In genomic region chr14:57970175-57970574, GRCh38 we compare ENCODE assay signal across 26 cellular contexts.
"Had no signal": no experiment of that assay in that cellular context is flagged by ENCODE, and none has a peak within 500 bp of the region (broad histone marks: within the 10 kb centered on the region; RNA-seq: fewer than 3 reads in every experiment).

No MANE protein-coding gene starts in this region.

- H3K36me3 ChIP-seq: SJCRH30 had no signal

- ATAC-seq: activated CD4-positive, alpha-beta T cell treated with anti-CD3 and anti-CD28 coated beads for 36 hours; activated CD8-positive, alpha-beta T cell treated with anti-CD3 and anti-CD28 coated beads, Interleukin-2, amount 10 ng/mL, durations not matched to agents 7 days and 5 days; activated T-cell treated with anti-CD3 and anti-CD28 coated beads, Interleukin-2, amount 50 U/mL, for 4 hours; Panc1 had no signal

- DNase-seq: activated CD4-positive, alpha-beta T cell treated with anti-CD3 and anti-CD28 coated beads for 36 hours; activated CD4-positive, alpha-beta T cell treated with anti-CD3 and anti-CD28 coated beads, Interleukin-2, amount 50 U/mL, for 1 hour; activated CD8-positive, alpha-beta T cell treated with anti-CD3 and anti-CD28 coated beads, Interleukin-2, amount 10 ng/mL, durations not matched to agents 7 days and 5 days; activated gamma-delta T cell; activated naive CD4-positive, alpha-beta T cell treated with anti-CD3 and anti-CD28 coated beads for 36 hours; activated T-cell treated with anti-CD3 and anti-CD28 coated beads, Interleukin-2, amount 50 U/mL, for 4 hours; cerebellar nuclear complex; MV-4-11; NCI-H1092 treated with DMSO at 0.1 percent for 48 hours; NCI-H1417 treated with DMSO at 0.1 percent for 48 hours; NCI-H1694; NCI-H2029; NCI-H2107; NCI-H345; NCI-H510A; NCI-H526 treated with DMSO at 0.1 percent for 48 hours; NCI-H82; NK-92 treated with Interleukin-12 subunit alpha and Interleukin-12 subunit beta, amount 100 ng/mL, for 24 hours; OCI-M1; Right ventricle myocardium superior; SJCRH30; SK-N-SH had no signal

- H3K27ac ChIP-seq: RWPE1, SJCRH30 had no signal

- H3K36me3 Mint-ChIP-seq: activated naive CD8-positive, alpha-beta T cell had no signal

- H3K4me3 Mint-ChIP-seq: activated CD4-positive, alpha-beta T cell treated with anti-CD3 and anti-CD28 coated beads for 36 hours; activated CD8-positive, alpha-beta T cell treated with anti-CD3 and anti-CD28 coated beads, Interleukin-2, amount 10 ng/mL, durations not matched to agents 7 days and 5 days; activated naive CD4-positive, alpha-beta T cell treated with anti-CD3 and anti-CD28 coated beads for 36 hours; activated naive CD8-positive, alpha-beta T cell; activated T-cell treated with anti-CD3 and anti-CD28 coated beads, Interleukin-2, amount 50 U/mL, for 4 hours had no signal

- H3K4me3 ChIP-seq: SJCRH30 had no signal

- FAIRE-seq: colon had no signal

- H3K27me3 ChIP-seq: SJCRH30 had no signal

- H3K27ac Mint-ChIP-seq: activated CD4-positive, alpha-beta T cell treated with anti-CD3 and anti-CD28 coated beads for 36 hours; activated CD8-positive, alpha-beta T cell treated with anti-CD3 and anti-CD28 coated beads, Interleukin-2, amount 10 ng/mL, durations not matched to agents 7 days and 5 days; activated naive CD4-positive, alpha-beta T cell treated with anti-CD3 and anti-CD28 coated beads for 36 hours; activated naive CD8-positive, alpha-beta T cell had no signal

- H3K9me3 ChIP-seq: SJCRH30, SK-N-SH had no signal

- H3K4me1 Mint-ChIP-seq: activated CD4-positive, alpha-beta T cell treated with anti-CD3 and anti-CD28 coated beads for 36 hours had no signal

- H3K9me3 Mint-ChIP-seq: activated naive CD4-positive, alpha-beta T cell treated with anti-CD3 and anti-CD28 coated beads for 36 hours; activated T-cell treated with anti-CD3 and anti-CD28 coated beads, Interleukin-2, amount 50 U/mL, for 4 hours had no signal
